16 cellular contexts compared by ENCODE assay signal in genomic region chr17:75985986-75986385, GRCh38. TPM values are rescaled to one million over a fixed set of nuclear protein-coding genes. Genes with fewer than 3 reads are reported as not detected.
DNase-seq lines count a peak whose midpoint lies in the region; TF ChIP-seq lines count a peak whose summit lies in the region.
"Had no signal": no experiment of that assay in that cellular context is flagged by ENCODE, and none has a peak within 500 bp of the region (broad histone marks: within the 10 kb centered on the region; RNA-seq: fewer than 3 reads in every experiment).

No MANE protein-coding gene starts in this region.

- H3K27ac Mint-ChIP-seq in mesothelial cell of epicardium, result peak overlapping the region; percentile 92
- H3K27ac Mint-ChIP-seq in type B pancreatic cell, result peak overlapping the region; percentile 69
- H3K27ac Mint-ChIP-seq in neural progenitor cell, result no peak overlapping the region
- H3K27ac Mint-ChIP-seq: CD4-positive, CD25-positive, alpha-beta regulatory T cell; CD8-positive, alpha-beta T cell; HFFc6 had no signal

- peaks cover 14% of the 10 kb centered on the region for H3F3A ChIP-seq in neural progenitor cell (ENCODE audit: low read depth)

- H4K20me1 ChIP-seq in neural progenitor cell (ENCODE audit: low read depth), result no peaks in the 10 kb centered on the region

- H3K4me1 Mint-ChIP-seq in mesothelial cell of epicardium, result peaks cover 39% of the 10 kb centered on the region
- peaks cover 25% of the 10 kb centered on the region for H3K4me1 Mint-ChIP-seq in type B pancreatic cell (ENCODE audit: unreplicated experiment)
- peaks cover 12% of the 10 kb centered on the region for H3K4me1 Mint-ChIP-seq in neural progenitor cell

- no peak overlapping the region for H3K4me2 ChIP-seq in neural progenitor cell

- H3K27me3 ChIP-seq in neural progenitor cell, result no peaks in the 10 kb centered on the region

- no peak overlapping the region for H3K9ac ChIP-seq in neural progenitor cell

- peaks cover 2% of the 10 kb centered on the region for H3K79me2 ChIP-seq in neural progenitor cell (ENCODE audit: low read depth)

- DNase-seq in mesothelial cell of epicardium (ENCODE audit: low spot score in 2 of 2, unreplicated experiment in 2 of 2) (no peak), type B pancreatic cell (ENCODE audit: extremely low spot score, unreplicated experiment) (no peak), T-helper 9 cell (no peak), neural progenitor cell (ENCODE audit: low spot score) (no peak)
- DNase-seq: C1 segment of cervical spinal cord; Caco-2; CD4-positive, CD25-positive, alpha-beta regulatory T cell; CD8-positive, alpha-beta T cell; DMS153; DND-41; GOT3; HFFc6 had no signal

- no peaks in the 10 kb centered on the region for H3K9me3 ChIP-seq in neural progenitor cell (ENCODE audit: low read depth)
- H3K9me3 ChIP-seq: Caco-2, HAP-1 had no signal

- no peaks in the 10 kb centered on the region for H3K36me3 ChIP-seq in neural progenitor cell
- H3K36me3 ChIP-seq: HAP-1 had no signal

- no peak overlapping the region for H3K4me3 ChIP-seq in neural progenitor cell
- H3K4me3 ChIP-seq: HAP-1 had no signal

- H3K27ac ChIP-seq in C4-2B (peak overlapping the region; percentile 45), VCaP (peak overlapping the region; percentile 56), neural progenitor cell (no peak overlapping the region)

- H3K36me3 Mint-ChIP-seq in mesothelial cell of epicardium, result peaks cover 5% of the 10 kb centered on the region
- H3K36me3 Mint-ChIP-seq in type B pancreatic cell, result peaks cover 7% of the 10 kb centered on the region
- no peaks in the 10 kb centered on the region for H3K36me3 Mint-ChIP-seq in neural progenitor cell
- H3K36me3 Mint-ChIP-seq: CD4-positive, CD25-positive, alpha-beta regulatory T cell had no signal

- H3K27me3 Mint-ChIP-seq in mesothelial cell of epicardium (ENCODE audit: low read depth) (no peaks in the 10 kb centered on the region), type B pancreatic cell (no peaks in the 10 kb centered on the region), neural progenitor cell (ENCODE audit: insufficient read depth, low read depth) (peaks cover 2% of the 10 kb centered on the region)
- H3K27me3 Mint-ChIP-seq: CD4-positive, CD25-positive, alpha-beta regulatory T cell had no signal

- H3K4me1 ChIP-seq in neural progenitor cell, result peaks cover 8% of the 10 kb centered on the region

- no peak for TF ChIP-seq CTCF in C4-2B (conservative IDR thresholded peaks at IDR 0.05)
- no peak for TF ChIP-seq CTCF in VCaP (conservative IDR thresholded peaks at IDR 0.05)
- no peak for TF ChIP-seq CTCF in mesothelial cell of epicardium (IDR thresholded peaks at IDR 0.05; ENCODE audit: unreplicated experiment)
- no peak for TF ChIP-seq CTCF in type B pancreatic cell (conservative IDR thresholded peaks at IDR 0.05)
- no peak for TF ChIP-seq CTCF in neural progenitor cell (IDR thresholded peaks at IDR 0.05)

- H3K9me3 Mint-ChIP-seq in mesothelial cell of epicardium, result no peaks in the 10 kb centered on the region
- H3K9me3 Mint-ChIP-seq in type B pancreatic cell, result no peaks in the 10 kb centered on the region
- H3K9me3 Mint-ChIP-seq in neural progenitor cell, result no peaks in the 10 kb centered on the region
- H3K9me3 Mint-ChIP-seq: CD4-positive, CD25-positive, alpha-beta regulatory T cell; CD8-positive, alpha-beta T cell; HFFc6 had no signal

- H3K4me3 Mint-ChIP-seq in mesothelial cell of epicardium (no peak overlapping the region), type B pancreatic cell (peak overlapping the region; percentile 51), neural progenitor cell (no peak overlapping the region)
- H3K4me3 Mint-ChIP-seq: CD4-positive, CD25-positive, alpha-beta regulatory T cell; CD8-positive, alpha-beta T cell; HFFc6 had no signal

- H2AFZ ChIP-seq in neural progenitor cell (replicated peaks), result no peak overlapping the region

RNA-seq across cellular contexts. Expression of gene TEN1, which starts 6.9 kb away (rescaled TPM):
- 35.5 to 39.4 TPM (median 37.5 TPM) in 3 replicates for total RNA-seq in mesothelial cell of epicardium
- 15.9 and 31.2 TPM in 2 replicates for total RNA-seq in type B pancreatic cell (ENCODE audit: low replicate concordance)
- 5.9 and 9.4 TPM in 2 replicates for total RNA-seq in neural progenitor cell (ENCODE audit: low replicate concordance)

RNA-seq across cellular contexts. Expression of gene ACOX1, which starts 7.0 kb away (rescaled TPM):
- total RNA-seq in mesothelial cell of epicardium (52.2 to 57.5 TPM (median 54.3 TPM) in 3 replicates), type B pancreatic cell (ENCODE audit: low replicate concordance) (48.5 and 84.6 TPM in 2 replicates), neural progenitor cell (ENCODE audit: low replicate concordance) (9.7 and 12.2 TPM in 2 replicates)

RNA-seq across cellular contexts. Expression of gene CDK3, which starts 14.7 kb away (rescaled TPM):
- total RNA-seq in mesothelial cell of epicardium, result 34.7 to 36.5 TPM (median 34.9 TPM) in 3 replicates
- total RNA-seq in type B pancreatic cell (ENCODE audit: low replicate concordance), result 11.5 and 14.1 TPM in 2 replicates
- total RNA-seq in neural progenitor cell (ENCODE audit: low replicate concordance), result 3.0 and 6.8 TPM in 2 replicates

RNA-seq across cellular contexts. Expression of gene EVPL, which starts 41.1 kb away (rescaled TPM):
- total RNA-seq in mesothelial cell of epicardium (0.16 to 0.47 TPM (median 0.25 TPM) in 3 replicates), type B pancreatic cell (ENCODE audit: low replicate concordance) (31.9 and 116 TPM in 2 replicates), neural progenitor cell (ENCODE audit: low replicate concordance) (not detected in 2 replicates)
- total RNA-seq: A172, HFFc6 had no signal

RNA-seq across cellular contexts. Expression of gene FBF1, which starts 45.1 kb away (rescaled TPM):
- 22.4 to 24.6 TPM (median 23.4 TPM) in 3 replicates for total RNA-seq in mesothelial cell of epicardium
- total RNA-seq in type B pancreatic cell (ENCODE audit: low replicate concordance), result 18.7 and 27.5 TPM in 2 replicates
- total RNA-seq in neural progenitor cell (ENCODE audit: low replicate concordance), result 11.2 and 31.4 TPM in 2 replicates
